Comparison of ENCODE assay signal across 8 cellular contexts in the genomic region with DNA sequence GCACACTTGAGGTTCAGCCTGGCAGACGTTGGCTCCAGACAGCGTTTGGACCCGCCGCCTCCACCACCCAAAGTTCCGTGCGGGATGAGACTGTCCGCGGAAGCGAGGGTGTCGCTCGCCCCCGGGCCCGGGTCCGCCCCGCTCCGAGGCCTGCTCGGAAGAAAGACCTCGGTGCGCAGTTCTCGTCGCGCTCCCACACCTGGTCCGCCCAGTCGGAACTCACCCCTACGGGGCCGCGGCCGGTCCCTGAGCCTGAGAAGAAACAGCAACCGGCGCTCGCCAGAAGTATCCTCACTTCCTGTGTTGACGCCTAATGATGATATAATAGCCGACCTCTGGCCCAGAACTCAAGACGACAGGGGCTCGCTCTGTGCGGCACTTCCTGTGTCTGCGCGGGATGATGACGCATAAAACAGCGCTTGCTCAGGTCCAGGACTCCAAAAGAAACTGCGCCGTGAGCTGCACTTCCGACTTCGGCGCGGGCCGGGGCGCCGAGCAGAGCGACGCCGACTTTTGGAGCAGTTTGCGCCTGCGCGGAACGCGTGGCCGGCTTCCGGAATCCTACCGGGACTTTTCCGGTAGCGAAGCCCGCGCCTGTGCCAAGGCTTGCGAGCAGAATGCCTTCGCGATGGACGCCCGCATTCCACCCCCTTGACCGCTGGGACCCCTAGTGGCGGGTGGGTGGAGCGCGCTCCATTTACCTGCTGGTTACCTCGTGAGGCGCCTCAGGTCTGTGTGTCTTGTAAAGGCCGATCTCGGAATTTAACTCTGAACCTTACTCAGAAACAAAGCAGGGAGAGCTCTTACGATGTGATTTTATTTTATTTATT. TPM values are rescaled to one million over a fixed set of nuclear protein-coding genes. Genes with fewer than 3 reads are reported as not detected.
DNase-seq lines count a peak whose midpoint lies in the region; TF ChIP-seq lines count a peak whose summit lies in the region.
"Not testable (repeated sequence)": the region's sequence is repeated elsewhere in the genome, so short reads cannot be mapped to it uniquely, and the experiment has no call there.

A gene (minus strand): TSS at position 323 of the 830 bp plus-strand sequence. CDS start 1,539 bp downstream, outside the sequence.

- not testable (repeated sequence) for H2BK12ac ChIP-seq in neuronal stem cell (ENCODE audit: low read length)

- DNase-seq in GDM1 (lab: John Stamatoyannopoulos, UW) (peak; percentile 98), HCEC 1CT (peak; percentile 100), MM.1S (peak; percentile 99), SJCRH30 (peak; percentile 99 to 100), foreskin melanocyte (peak; percentile 99), neuronal stem cell (ENCODE audit: low spot score) (peak; percentile 98)
- DNase-seq in activated gamma-delta T cell treated with anti-CD3 and anti-CD28 coated beads, Interleukin-2, amount 50 U/mL, for 16 hours (ENCODE audit: low read depth), result peak; percentile 98

- peak; percentile 25 for TF ChIP-seq CTCF in MM.1S (IDR thresholded peaks at IDR 0.05; ENCODE audit: low read length)
- TF ChIP-seq CTCF in subcutaneous adipose tissue (IDR thresholded peaks at IDR 0.05; ENCODE audit: low read depth), result not testable (repeated sequence)

- 0 out of 2 replicates have a peak within 1 kb of the TSS, but pooled peaks have one; percentile 39 for H2AFZ ChIP-seq in MM.1S (ENCODE audit: low read length)
- H2AFZ ChIP-seq in neuronal stem cell (ENCODE audit: low read length), result peak within 1 kb of the TSS; percentile 84

- H3K4me3 ChIP-seq in MM.1S (ENCODE audit: low read length), result peak within 1 kb of the TSS; percentile 71
- H3K4me3 ChIP-seq in SJCRH30, result peak within 1 kb of the TSS; percentile 93
- peak within 1 kb of the TSS; percentile 55 to 89 for H3K4me3 ChIP-seq in neuronal stem cell (ENCODE audit: low read length in 2 of 2)

- not testable (repeated sequence) for H2BK5ac ChIP-seq in neuronal stem cell (ENCODE audit: low read length)

- peak within 1 kb of the TSS; percentile 88 for H3K27ac ChIP-seq in MM.1S (ENCODE audit: low read length)
- peak within 1 kb of the TSS; percentile 63 for H3K27ac ChIP-seq in SJCRH30
- peak within 1 kb of the TSS; percentile 80 for H3K27ac ChIP-seq in neuronal stem cell (replicated peaks; ENCODE audit: low read length)

- H3K18ac ChIP-seq in neuronal stem cell (ENCODE audit: low read length), result not testable (repeated sequence)

- peak within 1 kb of the TSS; percentile 77 for H3K9ac ChIP-seq in MM.1S (ENCODE audit: low read length)
- H3K9ac ChIP-seq in neuronal stem cell (ENCODE audit: low read depth, low read length, poor library complexity), result not testable (repeated sequence)

- H4K20me1 ChIP-seq in MM.1S (ENCODE audit: insufficient read depth, low read length), result not testable (repeated sequence)

- not testable (repeated sequence) for H3K9me3 ChIP-seq in MM.1S (replicated peaks; ENCODE audit: insufficient read depth, low read length); SJCRH30 (replicated peaks); neuronal stem cell (replicated peaks in 1 of 2; ENCODE audit: control insufficient read depth in 2 of 2, insufficient read depth in 1 of 2, low read depth in 1 of 2, low read length in 2 of 2)

- not testable (repeated sequence) for H2AK5ac ChIP-seq in neuronal stem cell (ENCODE audit: low read depth, low read length)

- not testable (repeated sequence) for H2BK15ac ChIP-seq in neuronal stem cell (ENCODE audit: low read length)

- not testable (repeated sequence) for H3K14ac ChIP-seq in neuronal stem cell (ENCODE audit: low read length)

- H3K79me2 ChIP-seq in MM.1S (ENCODE audit: low read length), result peaks cover 15% of the 10 kb centered on the region

- H3K4me1 ChIP-seq in MM.1S (ENCODE audit: low read length); neuronal stem cell (ENCODE audit: control insufficient read depth in 2 of 2, insufficient read depth in 1 of 2, low read depth in 1 of 2, low read length in 2 of 2): not testable (repeated sequence)
- peaks cover 16% of the 10 kb centered on the region for H3K4me1 ChIP-seq in SJCRH30

- H3F3A ChIP-seq in MM.1S (ENCODE audit: insufficient read depth, low read length), result not testable (repeated sequence)

- no CpG with 5 or more reads among the region's 78 CpGs for WGBS in neuronal stem cell (ENCODE audit: extremely low coverage in 2 of 2, insufficient read length in 2 of 2, insufficient replicate concordance in 1 of 2), 2 donors

- H2BK120ac ChIP-seq in neuronal stem cell (ENCODE audit: low read depth, low read length), result not testable (repeated sequence)

- H3K79me1 ChIP-seq in neuronal stem cell (ENCODE audit: low read depth, low read length), result not testable (repeated sequence)

- H3K4ac ChIP-seq in neuronal stem cell (ENCODE audit: low read length), result not testable (repeated sequence)

- not testable (repeated sequence) for H3K23ac ChIP-seq in neuronal stem cell (ENCODE audit: low read depth, low read length, poor library complexity)

- H3K9me2 ChIP-seq in MM.1S (replicated peaks; ENCODE audit: insufficient read depth, low read length), result not testable (repeated sequence)

- H3K36me3 ChIP-seq in MM.1S (replicated peaks; ENCODE audit: insufficient read depth, low read length), result not testable (repeated sequence)
- H3K36me3 ChIP-seq in SJCRH30, result peaks cover 18% of the 10 kb centered on the region
- H3K36me3 ChIP-seq in neuronal stem cell (replicated peaks in 1 of 2; ENCODE audit: control insufficient read depth in 2 of 2, insufficient read depth in 2 of 2, low read length in 2 of 2), result peaks cover 9 to 26% of the 10 kb centered on the region in 2 donors

- H3K4me2 ChIP-seq in MM.1S (ENCODE audit: low read depth, low read length) (peak within 1 kb of the TSS; percentile 33; the same call in 1 of the 2 replicates), neuronal stem cell (ENCODE audit: insufficient read depth, low read length, poor library complexity, severe bottlenecking) (peak within 1 kb of the TSS; percentile 33)

- not testable (repeated sequence) for H4K91ac ChIP-seq in neuronal stem cell (ENCODE audit: low read depth, low read length, poor library complexity)

- not testable (repeated sequence) for H3K27me3 ChIP-seq in MM.1S (replicated peaks; ENCODE audit: insufficient read depth, low read length); SJCRH30; neuronal stem cell (ENCODE audit: control insufficient read depth in 3 of 3, insufficient read depth in 3 of 3, low read depth in 1 of 3, low read length in 3 of 3)

- not testable (repeated sequence) for H4K8ac ChIP-seq in neuronal stem cell (ENCODE audit: low read depth, low read length)

RNA-seq across cellular contexts. Expression of the gene that starts here (rescaled TPM):
- total RNA-seq in SJCRH30 (2014; rRNA removed; shearing (Covaris generic)), result 20.1 and 29.4 TPM in 2 replicates
- polyA plus RNA-seq in neuronal stem cell (2013, experiment 1 of 2), result 23.9 TPM
- 23.6 TPM for polyA plus RNA-seq in neuronal stem cell (2013, experiment 2 of 2)
- total RNA-seq in subcutaneous adipose tissue, result 10 to 100 TPM; 15.5 to 60.8 (median 34.8) TPM

Comparison
In these comparisons a context has a peak if more than half of its experiments do, and no peak if none do; other contexts are left out.
1. Peak in every context shown above with its lines: DNase-seq, H3K4me3 ChIP-seq and H3K27ac ChIP-seq.